9 cellular contexts compared by ENCODE assay signal in genomic region chr15:33722005-33722672, GRCh38.
DNase-seq lines count a peak whose midpoint lies in the region; ATAC-seq and TF ChIP-seq lines count a peak whose summit lies in the region.
"Had no signal": no experiment of that assay in that cellular context is flagged by ENCODE, and none has a peak within 500 bp of the region (broad histone marks: within the 10 kb centered on the region; RNA-seq: fewer than 3 reads in every experiment).

No MANE protein-coding gene starts in this region.

- H3K36me3 Mint-ChIP-seq in activated CD4-positive, alpha-beta memory T cell treated with anti-CD3 and anti-CD28 coated beads, Interleukin-2, amount 10 ng/mL, durations not matched to agents 7 days and 5 days (ENCODE audit: low read depth), result no peaks in the 10 kb centered on the region
- H3K36me3 Mint-ChIP-seq in CD8-positive, alpha-beta T cell, result no peaks in the 10 kb centered on the region
- H3K36me3 Mint-ChIP-seq: IgD-negative memory B cell had no signal

- H3K4me3 Mint-ChIP-seq in activated CD4-positive, alpha-beta memory T cell treated with anti-CD3 and anti-CD28 coated beads, Interleukin-2, amount 10 ng/mL, durations not matched to agents 7 days and 5 days, result no peak overlapping the region
- H3K4me3 Mint-ChIP-seq in CD8-positive, alpha-beta T cell, result no peak overlapping the region

- POLR2A ChIA-PET in activated CD4-positive, alpha-beta memory T cell treated with anti-CD3 and anti-CD28 coated beads, Interleukin-2, amount 10 ng/mL, durations not matched to agents 7 days and 5 days (lab: Charles Lee), result no interaction called here
- POLR2A ChIA-PET in CD8-positive, alpha-beta T cell (lab: Charles Lee), result no interaction called here

- ATAC-seq in GM21447 (IDR thresholded peaks at IDR 0.05; ENCODE audit: unreplicated experiment), result peak; percentile 90
- peak; percentile 69 for ATAC-seq in HG03571 (IDR thresholded peaks at IDR 0.05; ENCODE audit: unreplicated experiment)
- ATAC-seq in CD8-positive, alpha-beta T cell, result no peak

- H3K4me3 ChIP-seq in CD8-positive, alpha-beta T cell (ENCODE audit: low read depth, low read length), result no peak overlapping the region

- intact Hi-C loops in CD8-positive, alpha-beta T cell (cut with DNase I, micrococcal nuclease), result no loop called here

- no peaks in the 10 kb centered on the region for H3K9me3 ChIP-seq in CD8-positive, alpha-beta T cell (ENCODE audit: low read length)

- H3K9me3 Mint-ChIP-seq in activated CD4-positive, alpha-beta memory T cell treated with anti-CD3 and anti-CD28 coated beads, Interleukin-2, amount 10 ng/mL, durations not matched to agents 7 days and 5 days, result no peaks in the 10 kb centered on the region
- no peaks in the 10 kb centered on the region for H3K9me3 Mint-ChIP-seq in CD8-positive, alpha-beta T cell
- H3K9me3 Mint-ChIP-seq: IgD-negative memory B cell had no signal

- H3K4me1 ChIP-seq in CD8-positive, alpha-beta T cell (ENCODE audit: insufficient read depth, low read length), result no peaks in the 10 kb centered on the region

- H3K4me1 Mint-ChIP-seq in activated CD4-positive, alpha-beta memory T cell treated with anti-CD3 and anti-CD28 coated beads, Interleukin-2, amount 10 ng/mL, durations not matched to agents 7 days and 5 days, result no peaks in the 10 kb centered on the region
- no peaks in the 10 kb centered on the region for H3K4me1 Mint-ChIP-seq in CD8-positive, alpha-beta T cell (ENCODE audit: low read depth)

- no peak overlapping the region for H3K27ac Mint-ChIP-seq in activated CD4-positive, alpha-beta memory T cell treated with anti-CD3 and anti-CD28 coated beads, Interleukin-2, amount 10 ng/mL, durations not matched to agents 7 days and 5 days
- no peak overlapping the region for H3K27ac Mint-ChIP-seq in CD8-positive, alpha-beta T cell

- no peaks in the 10 kb centered on the region for H3K27me3 Mint-ChIP-seq in activated CD4-positive, alpha-beta memory T cell treated with anti-CD3 and anti-CD28 coated beads, Interleukin-2, amount 10 ng/mL, durations not matched to agents 7 days and 5 days
- H3K27me3 Mint-ChIP-seq in CD8-positive, alpha-beta T cell (ENCODE audit: low read depth), result no peaks in the 10 kb centered on the region
- H3K27me3 Mint-ChIP-seq: IgD-negative memory B cell had no signal

- H3K36me3 ChIP-seq in CD8-positive, alpha-beta T cell (ENCODE audit: insufficient read depth, low read length), result no peaks in the 10 kb centered on the region

- TF ChIP-seq CTCF in CD8-positive, alpha-beta T cell (IDR thresholded peaks at IDR 0.05), result no peak

- no peak overlapping the region for H3K27ac ChIP-seq in CD8-positive, alpha-beta T cell (ENCODE audit: low read depth, low read length)

- DNase-seq in COLO829 (ENCODE audit: low spot score), result peak; percentile 32
- DNase-seq in dermis blood vessel endothelial cell, result peak; percentile 94
- DNase-seq in stimulated activated CD4-positive, alpha-beta T cell treated with anti-CD3 and anti-CD28 coated beads, Interleukin-12 subunit alpha, Interleukin-12 subunit beta, amount 100 ng/mL, for 4 hours, result no peak
- no peak for DNase-seq in activated CD4-positive, alpha-beta memory T cell treated with anti-CD3 and anti-CD28 coated beads, Interleukin-2, amount 10 ng/mL, durations not matched to agents 7 days and 5 days
- DNase-seq in CD8-positive, alpha-beta T cell, result no peak
- no peak for DNase-seq in pons (ENCODE audit: low spot score)

- CTCF ChIA-PET in activated CD4-positive, alpha-beta memory T cell treated with anti-CD3 and anti-CD28 coated beads, Interleukin-2, amount 10 ng/mL, durations not matched to agents 7 days and 5 days (lab: Charles Lee), result no interaction called here
- CTCF ChIA-PET in CD8-positive, alpha-beta T cell (lab: Charles Lee), result interaction anchor here (0.6 to 3.6 kb wide), 2 partner anchors 16 to 626 kb away, joined by 5 to 16 read pairs; no protein-coding TSS in a partner anchor

- H3K27me3 ChIP-seq in CD8-positive, alpha-beta T cell (ENCODE audit: insufficient read depth, low read length), result no peaks in the 10 kb centered on the region

Comparison
In these comparisons a context has a peak if more than half of its experiments do, and no peak if none do; other contexts are left out.
1. DNase-seq: peak in COLO829 (single experiment) and dermis blood vessel endothelial cell (single experiment); none in stimulated activated CD4-positive, alpha-beta T cell treated with anti-CD3 and anti-CD28 coated beads, Interleukin-12 subunit alpha, Interleukin-12 subunit beta, amount 100 ng/mL, for 4 hours (single experiment), activated CD4-positive, alpha-beta memory T cell treated with anti-CD3 and anti-CD28 coated beads, Interleukin-2, amount 10 ng/mL, durations not matched to agents 7 days and 5 days (single experiment), CD8-positive, alpha-beta T cell (0 of 7) and pons (single experiment).